Comparison of ENCODE assay signal across 32 cellular contexts in genomic region chr2:208618220-208618619, GRCh38.
"Had no signal": no experiment of that assay in that cellular context is flagged by ENCODE, and none has a peak within 500 bp of the region (broad histone marks: within the 10 kb centered on the region; RNA-seq: fewer than 3 reads in every experiment).

No MANE protein-coding gene starts in this region.

- H3K36me3 ChIP-seq: left lung, lower lobe of right lung, neural progenitor cell, neutrophil, ovary, stomach, thyroid gland, transverse colon, upper lobe of left lung, vagina had no signal

- H3K36me3 Mint-ChIP-seq: immature natural killer cell; mesothelial cell of epicardium; naive B cell; natural killer cell; neural progenitor cell; stimulated activated naive B cell treated with anti-CD40 and anti-IgM and Interleukin-4, amounts not matched to agents 10 μg/mL and 1 μg/mL and 100 μg/mL, for 72 hours had no signal

- H3K27ac Mint-ChIP-seq: immature natural killer cell; mesothelial cell of epicardium; naive B cell; natural killer cell; nephron progenitor cell; neural progenitor cell; progenitor cell of endocrine pancreas; stimulated activated naive B cell treated with anti-CD40 and anti-IgM and Interleukin-4, amounts not matched to agents 10 μg/mL and 1 μg/mL and 100 μg/mL, for 72 hours had no signal

- ATAC-seq: left colon; left lung; lower lobe of right lung; natural killer cell; right cardiac atrium; sciatic nerve; stimulated activated naive B cell treated with anti-CD40 and anti-IgM and Interleukin-4, amounts not matched to agents 10 μg/mL and 1 μg/mL and 100 μg/mL, for 72 hours; stimulated activated naive CD8-positive, alpha-beta T cell treated with anti-CD3 and anti-CD28 coated beads, Interleukin-15, Interleukin-2, amounts not matched to agents 100 U/mL and 50 U/mL, for 24 hours had no signal

- DNase-seq: immature natural killer cell; kidney; left colon; left lung; lower lobe of right lung; mammary epithelial cell; mesenchymal stem cell; naive B cell; natural killer cell; nephron progenitor cell; occipital lobe; ovary; right cardiac atrium; stimulated activated CD4-positive, alpha-beta T cell treated with anti-CD3 and anti-CD28 coated beads, Interleukin-12 subunit alpha, Interleukin-12 subunit beta, amount 100 ng/mL, for 4 hours; stimulated activated CD4-positive, alpha-beta T cell treated with anti-CD3 and anti-CD28 coated beads, Interleukin-15, amount 100 ng/mL, for 24 hours; stimulated activated CD4-positive, alpha-beta T cell treated with anti-CD3 and anti-CD28 coated beads, Interleukin-2, amount 100 ng/mL, for 24 hours; stimulated activated CD4-positive, alpha-beta T cell treated with anti-CD3 and anti-CD28 coated beads, Interleukin-4, amount 100 ng/mL, for 1 hour; stimulated activated naive B cell treated with anti-CD40 and anti-IgM and Interleukin-4, amounts not matched to agents 10 μg/mL and 1 μg/mL and 100 μg/mL, for 72 hours; stimulated activated naive CD8-positive, alpha-beta T cell treated with anti-CD3 and anti-CD28 coated beads, Interleukin-15, Interleukin-2, amounts not matched to agents 100 U/mL and 50 U/mL, for 24 hours; stomach; testis; thyroid gland; transverse colon; upper lobe of left lung had no signal

- H3K4me3 ChIP-seq: hepatocyte, left lung, lower lobe of right lung, neural progenitor cell, ovary, skin epidermis, stomach, testis, thyroid gland, transverse colon, upper lobe of left lung, vagina had no signal

- H2AFZ ChIP-seq: hepatocyte, neural progenitor cell had no signal

- H3K4me2 ChIP-seq: hepatocyte, neural progenitor cell had no signal

- H3K27me3 ChIP-seq: hepatocyte, left lung, neural progenitor cell, neutrophil, ovary, stomach, testis, thyroid gland, transverse colon, upper lobe of left lung, vagina had no signal

- H3K9ac ChIP-seq: neural progenitor cell had no signal

- H3K79me2 ChIP-seq: hepatocyte had no signal

- H3K4me1 ChIP-seq: left lung, lower lobe of right lung, neural progenitor cell, stomach, thyroid gland, transverse colon, upper lobe of left lung, vagina had no signal

- H3K27ac ChIP-seq: hepatocyte, left lung, lower lobe of right lung, neural progenitor cell, neutrophil, ovary, skin epidermis, stomach, thyroid gland, transverse colon, upper lobe of left lung, vagina had no signal

- H3K4me3 Mint-ChIP-seq: immature natural killer cell; mesothelial cell of epicardium; naive B cell; natural killer cell; nephron progenitor cell; neural progenitor cell; stimulated activated naive B cell treated with anti-CD40 and anti-IgM and Interleukin-4, amounts not matched to agents 10 μg/mL and 1 μg/mL and 100 μg/mL, for 72 hours had no signal

- H3K27me3 Mint-ChIP-seq: naive B cell, progenitor cell of endocrine pancreas had no signal

- H3K9me3 Mint-ChIP-seq: neural progenitor cell had no signal

- H3K4me1 Mint-ChIP-seq: immature natural killer cell; mesothelial cell of epicardium; naive B cell; natural killer cell; stimulated activated naive B cell treated with anti-CD40 and anti-IgM and Interleukin-4, amounts not matched to agents 10 μg/mL and 1 μg/mL and 100 μg/mL, for 72 hours had no signal
